In genomic region chr9:1913931-1914330, GRCh38 we compare ENCODE assay signal across 26 cellular contexts.
"Had no signal": no experiment of that assay in that cellular context is flagged by ENCODE, and none has a peak within 500 bp of the region (broad histone marks: within the 10 kb centered on the region; RNA-seq: fewer than 3 reads in every experiment).

No MANE protein-coding gene starts in this region.

- DNase-seq: activated CD4-positive, alpha-beta T cell treated with anti-CD3 and anti-CD28 coated beads for 48 hours; activated CD4-positive, alpha-beta T cell treated with anti-CD3 and anti-CD28 coated beads, Interleukin-2, amount 50 U/mL, for 48 hours; activated CD4-positive, CD25-positive, alpha-beta regulatory T cell treated with anti-CD3 and anti-CD28 coated beads, Interleukin-2, amount 50 U/mL, for 72 hours; activated CD8-positive, alpha-beta memory T cell treated with anti-CD3 and anti-CD28 coated beads, Interleukin-2, amount 10 ng/mL, durations not matched to agents 7 days and 5 days; activated effector memory CD4-positive, alpha-beta T cell treated with Interleukin-2 at 50 U/mL for 16 hours; activated naive CD4-positive, alpha-beta T cell treated with Interleukin-2 at 50 U/mL for 16 hours; activated naive CD8-positive, alpha-beta T cell treated with anti-CD3 and anti-CD28 coated beads, Interleukin-2, amount 50 U/mL, for 24 hours; activated T-cell treated with anti-CD3 and anti-CD28 coated beads, Interleukin-2, amount 50 U/mL, for 24 hours; amniotic stem cell; body of pancreas; cortex of kidney; Kasumi-1; NCI-H1048; NCI-H1930; NCI-H446; NCI-H524; NCI-H82; PC-3; SHP77; T-helper 17 cell; T-helper 9 cell had no signal

- H3K36me3 ChIP-seq: ascending aorta, SJSA1 had no signal

- FAIRE-seq: RCC 7860 had no signal

- H3K27ac ChIP-seq: ascending aorta, body of pancreas, SJSA1 had no signal

- H3K27me3 ChIP-seq: ascending aorta, body of pancreas, SJSA1 had no signal

- ATAC-seq: activated CD8-positive, alpha-beta memory T cell treated with anti-CD3 and anti-CD28 coated beads, Interleukin-2, amount 10 ng/mL, durations not matched to agents 7 days and 5 days; activated naive CD4-positive, alpha-beta T cell treated with anti-CD3 and anti-CD28 coated beads, Interleukin-2, amount 50 U/mL, for 72 hours; activated naive CD8-positive, alpha-beta T cell treated with anti-CD3 and anti-CD28 coated beads, Interleukin-2, amount 50 U/mL, for 24 hours; body of pancreas; PC-3; T-helper 17 cell; WTC11 had no signal

- H3K4me1 ChIP-seq: ascending aorta, body of pancreas, SJSA1 had no signal

- H3K4me3 ChIP-seq: ascending aorta, body of pancreas, SJSA1 had no signal

- H3K9me3 ChIP-seq: ascending aorta, body of pancreas, SJSA1 had no signal
